9 cellular contexts compared by ENCODE assay signal in the genomic region with DNA sequence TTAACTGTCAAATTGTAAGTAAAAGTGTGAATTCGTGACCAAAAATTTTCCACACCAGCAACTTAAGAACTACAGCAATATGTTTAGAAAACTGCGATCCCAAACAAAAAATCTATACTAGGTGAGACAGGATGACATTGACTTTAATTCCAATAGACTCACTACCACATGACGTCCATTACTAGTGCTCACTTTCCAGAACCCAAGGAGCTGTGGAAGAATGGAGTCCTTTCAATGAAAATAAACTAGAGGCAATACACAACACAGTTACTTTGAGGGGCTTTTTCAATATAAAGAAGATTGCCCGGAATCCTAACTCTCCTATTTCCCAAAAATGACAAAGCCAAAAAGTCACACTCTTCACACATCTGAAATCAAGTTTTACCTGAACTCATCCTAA. TPM values are rescaled to one million over a fixed set of nuclear protein-coding genes. Genes with fewer than 3 reads are reported as not detected.
DNase-seq lines count a peak whose midpoint lies in the region; ATAC-seq and TF ChIP-seq lines count a peak whose summit lies in the region.
"Had no signal": no experiment of that assay in that cellular context is flagged by ENCODE, and none has a peak within 500 bp of the region (broad histone marks: within the 10 kb centered on the region; RNA-seq: fewer than 3 reads in every experiment).

No MANE protein-coding gene starts in this region.

- peak overlapping the region; percentile 90 for H3K27ac ChIP-seq in VCaP

- peak overlapping the region; percentile 94 for H3K4me3 ChIP-seq in fibroblast of villous mesenchyme (ENCODE audit: low read depth, low read length)
- H3K4me3 ChIP-seq in retinal pigment epithelial cell (ENCODE audit: low read length), result peak overlapping the region; percentile 94

- no peak for TF ChIP-seq CTCF in VCaP (conservative IDR thresholded peaks at IDR 0.05)
- no peak for TF ChIP-seq CTCF in fibroblast of villous mesenchyme (IDR thresholded peaks at IDR 0.05; ENCODE audit: insufficient read depth, low read depth, low read length)
- no peak for TF ChIP-seq CTCF in retinal pigment epithelial cell (conservative IDR thresholded peaks at IDR 0.05; ENCODE audit: low read depth, low read length)

- DNase-seq in G401 (ENCODE audit: low spot score), result peak; percentile 29
- DNase-seq in fibroblast of villous mesenchyme (ENCODE audit: low read depth), result peak; percentile 42
- no peak for DNase-seq in retinal pigment epithelial cell (ENCODE audit: low read depth)
- DNase-seq in T-helper 9 cell, result no peak
- DNase-seq: NCI-H1417 treated with DMSO at 0.1 percent for 48 hours had no signal

- in situ Hi-C loops in G401 (cut with HindIII; ENCODE audit: low sequenced_read_pairs), result no loop called here

- ATAC-seq in HG03139 (IDR thresholded peaks at IDR 0.05; ENCODE audit: unreplicated experiment) (no peak), GM18867 (IDR thresholded peaks at IDR 0.05; ENCODE audit: unreplicated experiment) (no peak), HG02870 (IDR thresholded peaks at IDR 0.05; ENCODE audit: unreplicated experiment) (no peak)

RNA-seq across cellular contexts. Expression of a gene that starts 1.4 kb away (rescaled TPM):
- total RNA-seq in G401 (2014; rRNA removed; shearing (Covaris generic)), result 0.07 TPM in 1 of 2 replicates, not detected in the other
- 79.9 and 100 TPM in 2 replicates for total RNA-seq in fibroblast of villous mesenchyme

Comparison
In these comparisons a context has a peak if more than half of its experiments do, and no peak if none do; other contexts are left out.
1. DNase-seq: peak in G401 (single experiment) and fibroblast of villous mesenchyme (single experiment); none in retinal pigment epithelial cell (single experiment) and T-helper 9 cell (single experiment).
2. RNA of a gene that starts 1.4 kb away (total RNA-seq): 79.9 to 100 TPM in fibroblast of villous mesenchyme; 0.07 TPM in G401; every median in the first group is over 10 times any median in the second.